8 cellular contexts compared by ENCODE assay signal in the genomic region with DNA sequence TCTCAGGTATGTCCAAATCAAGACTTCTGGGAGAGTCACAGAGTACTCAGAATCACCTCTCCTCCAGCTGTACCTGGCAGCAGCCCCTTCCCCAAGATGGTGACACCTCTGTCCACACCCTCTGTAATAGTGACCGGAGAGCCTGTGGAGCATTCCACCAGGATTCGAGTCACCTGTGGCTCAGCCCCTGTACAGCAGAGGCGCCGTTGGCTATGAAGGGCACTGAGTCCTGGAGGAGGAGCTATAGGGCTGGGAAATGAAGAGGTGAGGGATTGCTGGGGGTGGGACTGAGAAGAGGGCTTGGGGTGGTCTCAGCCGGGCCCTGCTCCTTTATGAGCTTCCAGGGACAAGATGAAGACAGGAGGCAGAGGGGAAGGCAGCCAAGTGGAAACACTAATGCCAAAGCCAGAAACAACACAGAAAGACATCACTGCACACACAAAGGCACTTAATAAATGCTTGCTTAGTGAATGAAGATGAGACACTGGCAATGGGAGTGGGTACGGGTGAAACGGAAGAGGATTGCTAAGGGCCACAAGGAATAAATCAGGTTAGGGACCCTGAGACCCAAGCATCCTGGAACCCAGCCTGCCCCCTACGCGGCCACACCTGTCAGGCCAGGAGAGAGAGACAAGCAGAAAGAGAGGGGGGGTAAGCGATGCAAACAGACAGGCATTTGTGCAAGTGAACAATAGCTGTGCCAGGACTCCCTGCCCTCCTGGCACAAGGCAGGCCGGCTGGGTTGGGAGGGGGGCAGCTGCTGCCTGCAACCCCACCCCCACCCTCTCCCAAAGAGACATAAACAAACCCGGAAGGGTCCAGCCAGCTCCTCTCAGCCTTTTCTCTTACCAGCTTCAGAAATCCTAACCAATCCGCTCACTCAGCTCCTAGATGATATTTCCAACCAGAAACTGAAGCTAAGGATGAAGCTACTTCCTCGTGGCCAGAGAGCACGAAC. TPM values are rescaled to one million over a fixed set of nuclear protein-coding genes. Genes with fewer than 3 reads are reported as not detected.
A peak's percentile ranks its signal among the peaks of the same experiment; 100 is the strongest.
DNase-seq lines count a peak whose midpoint lies in the region; ATAC-seq and TF ChIP-seq lines count a peak whose summit lies in the region.

No MANE protein-coding gene starts in this region.

- peaks cover 7 to 27% (median 22%) of the 10 kb centered on the region in 3 experiments; a peak in 6 of 7 replicates for H3K36me3 Mint-ChIP-seq in H9 (ENCODE audit: insufficient read depth in 1 of 3, low read depth in 3 of 3)

- H2AFZ ChIP-seq in H9 (ENCODE audit: low read length), result no peak overlapping the region

- no peak overlapping the region for H4K5ac ChIP-seq in H9 (ENCODE audit: insufficient read length, low read depth, low read length)

- no peak overlapping the region for H3K18ac ChIP-seq in H9 (ENCODE audit: insufficient read length, low read depth, low read length)

- H3K4me1 ChIP-seq in H9 (ENCODE audit: insufficient read depth, low read length), result peaks cover 18% of the 10 kb centered on the region
- peaks cover 47% of the 10 kb centered on the region for H3K4me1 ChIP-seq in NT2/D1 (ENCODE audit: insufficient read depth, insufficient read length)
- peaks cover 26% of the 10 kb centered on the region for H3K4me1 ChIP-seq in mucosa of descending colon (ENCODE audit: low read depth)

- no peak overlapping the region for H2BK12ac ChIP-seq in H9 (ENCODE audit: insufficient read length, low read depth, low read length)

- H3K4me3 ChIP-seq in NT2/D1 (ENCODE audit: insufficient read length, low read depth) (peak overlapping the region; percentile 87), epithelial cell of esophagus (ENCODE audit: low read length) (no peak overlapping the region), mucosa of descending colon (no peak overlapping the region)

- no peaks in the 10 kb centered on the region for H3K27me3 ChIP-seq in H9 (ENCODE audit: insufficient read depth, low read length)
- no peaks in the 10 kb centered on the region for H3K27me3 ChIP-seq in NT2/D1 (ENCODE audit: insufficient read depth, insufficient read length)

- no peak overlapping the region for H2BK120ac ChIP-seq in H9 (ENCODE audit: low read depth, low read length, poor library complexity, severe bottlenecking)

- H2BK15ac ChIP-seq in H9 (ENCODE audit: low read depth, low read length), result no peak overlapping the region

- no peaks in the 10 kb centered on the region for H3K9me3 Mint-ChIP-seq in H9

- peak overlapping the region; percentile 14 to 90; a peak in 4 of 5 replicates for H3K4me3 Mint-ChIP-seq in H9

- H3K36me3 ChIP-seq in NT2/D1 (ENCODE audit: insufficient read depth, insufficient read length, low read length), result peaks cover 30% of the 10 kb centered on the region
- H3K36me3 ChIP-seq in mucosa of descending colon (ENCODE audit: low read depth), result no peaks in the 10 kb centered on the region

- H3K4ac ChIP-seq in H9 (ENCODE audit: low read depth, low read length), result no peak overlapping the region

- ATAC-seq in mucosa of descending colon (no peak), HG02870 (IDR thresholded peaks at IDR 0.05; ENCODE audit: unreplicated experiment) (no peak)

- H3K79me1 ChIP-seq in H9 (ENCODE audit: insufficient read depth, low read depth, low read length, poor library complexity, severe bottlenecking), result peaks cover 9% of the 10 kb centered on the region

- no peak overlapping the region for H4K91ac ChIP-seq in H9 (ENCODE audit: insufficient read length, low read depth, low read length)

- DNase-seq in H9 (no peak), NT2/D1 (ENCODE audit: low read depth, low spot score) (no peak), epithelial cell of esophagus (ENCODE audit: low read depth) (no peak), pons (ENCODE audit: low spot score) (peak; percentile 96), MV-4-11 (lab: John Stamatoyannopoulos, UW) (no peak), D341Med (ENCODE audit: low spot score) (no peak), mucosa of descending colon (no peak)

- no peak overlapping the region for H2BK20ac ChIP-seq in H9 (ENCODE audit: low read depth, low read length, poor library complexity, severe bottlenecking)

- H3K14ac ChIP-seq in H9 (ENCODE audit: insufficient read depth, low read length), result no peak overlapping the region

- no peak overlapping the region for H3K56ac ChIP-seq in H9 (ENCODE audit: insufficient read length, low read depth, low read length)

- peaks cover 37% of the 10 kb centered on the region for H3K79me2 ChIP-seq in H9 (ENCODE audit: insufficient read depth, low read length)

- peak overlapping the region; percentile 81 for H3K4me2 ChIP-seq in H9 (ENCODE audit: insufficient read depth, insufficient read length, low read length)

- no peak overlapping the region for H3K23ac ChIP-seq in H9 (ENCODE audit: insufficient read length, low read depth, low read length)

- no peak for TF ChIP-seq CTCF in H9 (conservative IDR thresholded peaks at IDR 0.05)
- peak; percentile 11 for TF ChIP-seq CTCF in epithelial cell of esophagus (IDR thresholded peaks at IDR 0.05; ENCODE audit: insufficient read depth, low read depth, low read length, missing control alignments)
- TF ChIP-seq CTCF in mucosa of descending colon (IDR thresholded peaks at IDR 0.05), result no peak

- intact Hi-C loops in mucosa of descending colon (cut with DNase I, micrococcal nuclease), result no loop called here

- H3K27ac ChIP-seq in H9 (ENCODE audit: insufficient read length, low read depth, low read length), result no peak overlapping the region

- peaks cover 75 to 85% of the 10 kb centered on the region in 2 experiments for H3K4me1 Mint-ChIP-seq in H9

- H3T11ph ChIP-seq in H9 (ENCODE audit: low read length), result no peak overlapping the region

- H3K27ac Mint-ChIP-seq in H9, result peak overlapping the region; percentile 18 to 87 (median 45); a peak in 3 of 7 replicates

- H4K8ac ChIP-seq in H9 (replicated peaks; ENCODE audit: insufficient read length, low read depth, low read length), result no peak overlapping the region

- no CpG with 5 or more reads among the region's 15 CpGs for WGBS in H9 (ENCODE audit: extremely low coverage, insufficient read length, low lambda C conversion rate)

- H3K27me3 Mint-ChIP-seq in H9 (ENCODE audit: low read depth), result no peaks in the 10 kb centered on the region

- no peak overlapping the region for H2AK5ac ChIP-seq in H9 (ENCODE audit: insufficient read length, low read length)

- peaks cover 9% of the 10 kb centered on the region for H4K20me1 ChIP-seq in H9 (ENCODE audit: control insufficient read depth, insufficient read depth, insufficient read length)

- peaks cover 28% of the 10 kb centered on the region for H3K23me2 ChIP-seq in H9 (ENCODE audit: insufficient read length, low read depth, low read length, poor library complexity, severe bottlenecking)

- H3K9ac ChIP-seq in H9 (ENCODE audit: extremely low read depth, insufficient read length, low read length) (peak overlapping the region; percentile 37), NT2/D1 (ENCODE audit: insufficient read length, low read depth) (peak overlapping the region; percentile 96)

- H3K9me3 ChIP-seq in H9 (ENCODE audit: control insufficient read depth, low read depth, low read length) (no peaks in the 10 kb centered on the region), NT2/D1 (ENCODE audit: insufficient read depth, low read length) (no peaks in the 10 kb centered on the region), mucosa of descending colon (no peaks in the 10 kb centered on the region)

- no peak overlapping the region for H2BK5ac ChIP-seq in H9 (ENCODE audit: insufficient read length, low read length)

RNA-seq across cellular contexts. Expression of gene ARHGEF2, which starts 3.9 kb away (rescaled TPM):
- 103 and 111 TPM in 2 replicates for total RNA-seq in H9 (2021)
- total RNA-seq in mucosa of descending colon, result 100 to 1,000 TPM in 1 of 3 donors, 10 to 100 TPM in 2; 79.7 to 132 (median 90.5) TPM

RNA-seq across cellular contexts. Expression of gene RXFP4, which starts 33.0 kb away (rescaled TPM):
- not detected in 2 replicates for total RNA-seq in H9 (2021)
- total RNA-seq in mucosa of descending colon, result 1 to 10 TPM; 1.2 to 4.2 (median 3.3) TPM

RNA-seq across cellular contexts. Expression of gene KHDC4, which starts 40.3 kb away (rescaled TPM):
- total RNA-seq in H9 (2021) (57.6 and 57.7 TPM in 2 replicates), mucosa of descending colon (10 to 100 TPM; 52.9 to 59.5 (median 58.6) TPM)

RNA-seq across cellular contexts. Expression of gene SSR2, which starts 46.3 kb away (rescaled TPM):
- 170 and 172 TPM in 2 replicates for total RNA-seq in H9 (2021)
- total RNA-seq in mucosa of descending colon, result 100 to 1,000 TPM; 144 to 203 (median 164) TPM
